Comparison of ENCODE assay signal across 9 cellular contexts in the genomic region with DNA sequence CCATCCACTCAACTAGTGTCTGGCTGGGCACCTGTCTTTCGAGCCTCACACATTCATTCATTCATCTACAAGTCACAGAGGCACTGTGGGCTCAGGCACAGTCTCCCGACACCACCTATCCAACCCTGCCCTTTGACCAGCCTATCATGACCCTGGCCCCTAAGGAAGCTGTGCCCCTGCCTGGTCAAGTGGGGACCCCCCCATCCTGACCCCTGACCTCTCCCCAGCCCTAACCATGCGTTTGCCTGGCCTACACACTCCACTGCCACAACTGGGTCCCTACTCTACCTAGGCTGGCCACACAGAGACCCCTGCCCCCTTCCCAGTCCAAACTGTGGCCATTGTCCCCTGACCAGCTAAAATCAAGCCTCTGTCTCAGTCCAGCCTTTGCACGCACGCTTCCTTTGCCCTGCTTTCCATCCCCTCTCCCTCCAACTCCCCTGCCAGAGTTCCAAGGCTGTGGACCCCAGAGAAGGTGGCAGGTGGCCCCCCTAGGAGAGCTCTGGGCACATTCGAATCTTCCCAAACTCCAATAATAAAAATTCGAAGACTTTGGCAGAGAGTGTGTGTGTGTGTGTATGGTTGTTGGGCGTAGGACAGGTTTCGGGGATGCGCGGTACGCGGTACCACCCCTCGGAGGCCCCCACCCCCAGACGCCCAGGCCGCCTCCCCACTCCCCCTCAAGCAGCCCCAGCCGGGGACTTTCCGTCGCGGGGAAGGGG. TPM values are rescaled to one million over a fixed set of nuclear protein-coding genes. Genes with fewer than 3 reads are reported as not detected.
A peak's percentile ranks its signal among the peaks of the same experiment; 100 is the strongest.
DNase-seq lines count a peak whose midpoint lies in the region; ATAC-seq and TF ChIP-seq lines count a peak whose summit lies in the region.
"Had no signal": no experiment of that assay in that cellular context is flagged by ENCODE, and none has a peak within 500 bp of the region (broad histone marks: within the 10 kb centered on the region; RNA-seq: fewer than 3 reads in every experiment).

No MANE protein-coding gene starts in this region.

- TF ChIP-seq CTCF in activated CD8-positive, alpha-beta T cell treated with anti-CD3 and anti-CD28 coated beads for 36 hours (IDR thresholded peaks at IDR 0.05): no peak
- TF ChIP-seq CTCF in stomach (IDR thresholded peaks at IDR 0.05): no peak

- peak overlapping the region; percentile 97 for H3K4me3 Mint-ChIP-seq in activated CD4-positive, alpha-beta T cell treated with anti-CD3 and anti-CD28 coated beads, Interleukin-2, amount 10 ng/mL, durations not matched to agents 24 days and 14 days
- H3K4me3 Mint-ChIP-seq in activated CD8-positive, alpha-beta T cell treated with anti-CD3 and anti-CD28 coated beads for 36 hours: peak overlapping the region; percentile 94

- CTCF ChIA-PET in activated CD8-positive, alpha-beta T cell treated with anti-CD3 and anti-CD28 coated beads for 36 hours (lab: Charles Lee): interaction anchor here (0.5 to 2.2 kb wide), 27 partner anchors 9 to 863 kb away, joined by 3 to 14 read pairs (median 4); partner anchors contain the start of genes DCAF15, MISP3 and RFX1

- peaks cover 7% of the 10 kb centered on the region for H3K27me3 Mint-ChIP-seq in activated CD4-positive, alpha-beta T cell treated with anti-CD3 and anti-CD28 coated beads, Interleukin-2, amount 10 ng/mL, durations not matched to agents 24 days and 14 days
- H3K27me3 Mint-ChIP-seq in activated CD8-positive, alpha-beta T cell treated with anti-CD3 and anti-CD28 coated beads for 36 hours: no peaks in the 10 kb centered on the region

- ATAC-seq in activated CD8-positive, alpha-beta T cell treated with anti-CD3 and anti-CD28 coated beads for 36 hours: no peak
- no peak for ATAC-seq in HG03039 (IDR thresholded peaks at IDR 0.05; ENCODE audit: unreplicated experiment)

- H3K9me3 ChIP-seq in iPS-18a (ENCODE audit: control insufficient read depth, low read depth, low read length) (no peaks in the 10 kb centered on the region), stomach (no peaks in the 10 kb centered on the region)

- no peak for TF ChIP-seq EP300 in stomach (IDR thresholded peaks at IDR 0.05)

- intact Hi-C loops in activated CD4-positive, alpha-beta T cell treated with anti-CD3 and anti-CD28 coated beads, Interleukin-2, amount 10 ng/mL, durations not matched to agents 24 days and 14 days (cut with micrococcal nuclease): loop anchor here (1.0 to 2.0 kb wide), 2 partner anchors 78 to 151 kb away; partner anchors contain the start of gene DCAF15
- intact Hi-C loops in activated CD8-positive, alpha-beta T cell treated with anti-CD3 and anti-CD28 coated beads for 36 hours (cut with micrococcal nuclease): loop anchor here (10.0 kb wide), 1 partner anchor 146 kb away; no protein-coding TSS in a partner anchor
- intact Hi-C loops in stomach (cut with DNase I; ENCODE audit: low total_unique reads): no loop called here

- H3K36me3 ChIP-seq in iPS-18a (ENCODE audit: control insufficient read depth, low read depth, low read length): no peaks in the 10 kb centered on the region
- H3K36me3 ChIP-seq in stomach: no peaks in the 10 kb centered on the region

- TF ChIP-seq POLR2A in stomach (IDR thresholded peaks at IDR 0.05): no peak

- H3K4me3 ChIP-seq in iPS-18a (ENCODE audit: low read length) (peak overlapping the region; percentile 82), stomach (peak overlapping the region; percentile 57 to 75 (median 63))

- POLR2A ChIA-PET in activated CD8-positive, alpha-beta T cell treated with anti-CD3 and anti-CD28 coated beads for 36 hours (lab: Charles Lee): interaction anchor here (0.6 to 2.8 kb wide), 18 partner anchors 10 to 185 kb away, joined by 3 to 18 read pairs (median 4); partner anchors contain the start of gene RFX1

- WGBS in stomach, 5 donors: 20 to 55% (median 24%) methylated on average over 7 to 20 of the region's 20 CpGs

- H3K27ac Mint-ChIP-seq in activated CD4-positive, alpha-beta T cell treated with anti-CD3 and anti-CD28 coated beads, Interleukin-2, amount 10 ng/mL, durations not matched to agents 24 days and 14 days: peak overlapping the region; percentile 95
- H3K27ac Mint-ChIP-seq in activated CD8-positive, alpha-beta T cell treated with anti-CD3 and anti-CD28 coated beads for 36 hours: peak overlapping the region; percentile 93

- no peaks in the 10 kb centered on the region for H3K9me3 Mint-ChIP-seq in activated CD4-positive, alpha-beta T cell treated with anti-CD3 and anti-CD28 coated beads, Interleukin-2, amount 10 ng/mL, durations not matched to agents 24 days and 14 days
- no peaks in the 10 kb centered on the region for H3K9me3 Mint-ChIP-seq in activated CD8-positive, alpha-beta T cell treated with anti-CD3 and anti-CD28 coated beads for 36 hours

- H3K9ac ChIP-seq in iPS-18a (ENCODE audit: low read length): peak overlapping the region; percentile 58

- peaks cover 13% of the 10 kb centered on the region for H3K36me3 Mint-ChIP-seq in activated CD4-positive, alpha-beta T cell treated with anti-CD3 and anti-CD28 coated beads, Interleukin-2, amount 10 ng/mL, durations not matched to agents 24 days and 14 days (ENCODE audit: low read depth)
- H3K36me3 Mint-ChIP-seq in activated CD8-positive, alpha-beta T cell treated with anti-CD3 and anti-CD28 coated beads for 36 hours (ENCODE audit: low read depth): peaks cover 12% of the 10 kb centered on the region

- no peak overlapping the region for H3K27ac ChIP-seq in iPS-18a (ENCODE audit: low read length)
- H3K27ac ChIP-seq in stomach: peak overlapping the region; percentile 1 to 86 (median 78)

- H3K4me1 Mint-ChIP-seq in activated CD4-positive, alpha-beta T cell treated with anti-CD3 and anti-CD28 coated beads, Interleukin-2, amount 10 ng/mL, durations not matched to agents 24 days and 14 days: peaks cover 17% of the 10 kb centered on the region
- H3K4me1 Mint-ChIP-seq in activated CD8-positive, alpha-beta T cell treated with anti-CD3 and anti-CD28 coated beads for 36 hours (ENCODE audit: low read depth): peaks cover 19% of the 10 kb centered on the region

- peaks cover 5% of the 10 kb centered on the region for H3K4me1 ChIP-seq in iPS-18a (ENCODE audit: control insufficient read depth, low read depth, low read length)
- peaks cover 14 to 16% (median 15%) of the 10 kb centered on the region in 4 donors for H3K4me1 ChIP-seq in stomach

- peaks cover 21% of the 10 kb centered on the region for H3K27me3 ChIP-seq in iPS-18a (ENCODE audit: control insufficient read depth, insufficient read depth, low read length)
- peaks cover 0 to 56% (median 9%) of the 10 kb centered on the region in 3 donors for H3K27me3 ChIP-seq in stomach

- DNase-seq in activated CD4-positive, alpha-beta T cell treated with anti-CD3 and anti-CD28 coated beads, Interleukin-2, amount 10 ng/mL, durations not matched to agents 24 days and 14 days: no peak
- DNase-seq in activated CD4-positive, alpha-beta T cell treated with anti-CD3 and anti-CD28 coated beads for 48 hours: no peak
- DNase-seq in activated CD8-positive, alpha-beta T cell treated with anti-CD3 and anti-CD28 coated beads for 36 hours: no peak
- no peak for DNase-seq in stomach
- DNase-seq in NCI-H1694 treated with DMSO at 0.1 percent for 48 hours (lab: John Stamatoyannopoulos, UW): no peak
- DNase-seq in putamen (ENCODE audit: low spot score): no peak
- DNase-seq: NCI-H774 had no signal

RNA-seq across cellular contexts. Expression of gene IL27RA, which starts 0.4 kb away (rescaled TPM):
- total RNA-seq in activated CD4-positive, alpha-beta T cell treated with anti-CD3 and anti-CD28 coated beads, Interleukin-2, amount 10 ng/mL, durations not matched to agents 24 days and 14 days: 81.6 and 86.4 TPM in 2 replicates
- 10 to 100 TPM; 46.5 to 48.2 TPM for total RNA-seq in activated CD8-positive, alpha-beta T cell treated with anti-CD3 and anti-CD28 coated beads for 36 hours
- 10 to 100 TPM in 1 of 5 donors, 1 to 10 TPM in 2, not detected in 2; 2.3 to 11.1 (median 4.0) TPM for total RNA-seq in stomach
- 1 to 10 TPM; 1.1 to 2.6 (median 1.5) TPM for polyA plus RNA-seq in stomach

RNA-seq across cellular contexts. Expression of gene RLN3, which starts 3.2 kb away (rescaled TPM):
- not detected in 2 replicates for total RNA-seq in activated CD4-positive, alpha-beta T cell treated with anti-CD3 and anti-CD28 coated beads, Interleukin-2, amount 10 ng/mL, durations not matched to agents 24 days and 14 days
- total RNA-seq in activated CD8-positive, alpha-beta T cell treated with anti-CD3 and anti-CD28 coated beads for 36 hours: not detected
- total RNA-seq in stomach: not detected
- polyA plus RNA-seq in stomach: not detected

RNA-seq across cellular contexts. Expression of gene RFX1, which starts 25.0 kb away (rescaled TPM):
- total RNA-seq in activated CD4-positive, alpha-beta T cell treated with anti-CD3 and anti-CD28 coated beads, Interleukin-2, amount 10 ng/mL, durations not matched to agents 24 days and 14 days: 17.0 and 18.0 TPM in 2 replicates
- total RNA-seq in activated CD8-positive, alpha-beta T cell treated with anti-CD3 and anti-CD28 coated beads for 36 hours: 10 to 100 TPM; 13.3 to 14.1 TPM
- total RNA-seq in stomach: 10 to 100 TPM in 1 of 5 donors, 1 to 10 TPM in 3, under 1 TPM in 1; 0.58 to 27.2 (median 2.6) TPM
- polyA plus RNA-seq in stomach: 1 to 10 TPM; 3.1 to 6.0 (median 3.6) TPM

RNA-seq across cellular contexts. Expression of gene PALM3, which starts 30.7 kb away (rescaled TPM):
- 0.28 TPM in 1 of 2 replicates, not detected in the other for total RNA-seq in activated CD4-positive, alpha-beta T cell treated with anti-CD3 and anti-CD28 coated beads, Interleukin-2, amount 10 ng/mL, durations not matched to agents 24 days and 14 days
- not detected for total RNA-seq in activated CD8-positive, alpha-beta T cell treated with anti-CD3 and anti-CD28 coated beads for 36 hours
- 100 to 1,000 TPM in 1 of 5 donors, 10 to 100 TPM in 2, 1 to 10 TPM in 2; 4.2 to 100 (median 12.2) TPM for total RNA-seq in stomach
- polyA plus RNA-seq in stomach: 100 to 1,000 TPM in 1 of 3 donors, 10 to 100 TPM in 2; 20.7 to 141 (median 22.5) TPM

RNA-seq across cellular contexts. Expression of gene MISP3, which starts 41.4 kb away (rescaled TPM):
- total RNA-seq in activated CD4-positive, alpha-beta T cell treated with anti-CD3 and anti-CD28 coated beads, Interleukin-2, amount 10 ng/mL, durations not matched to agents 24 days and 14 days: 2.7 and 3.6 TPM in 2 replicates
- 1 to 10 TPM; 1.4 to 1.5 TPM for total RNA-seq in activated CD8-positive, alpha-beta T cell treated with anti-CD3 and anti-CD28 coated beads for 36 hours
- total RNA-seq in stomach: 10 to 100 TPM in 4 of 5 donors, 1 to 10 TPM in 1; 2.0 to 88.7 (median 34.1) TPM
- polyA plus RNA-seq in stomach: 10 to 100 TPM; 14.9 to 29.8 (median 25.1) TPM
